Comparison of ENCODE assay signal across 1 cellular context in the genomic region with DNA sequence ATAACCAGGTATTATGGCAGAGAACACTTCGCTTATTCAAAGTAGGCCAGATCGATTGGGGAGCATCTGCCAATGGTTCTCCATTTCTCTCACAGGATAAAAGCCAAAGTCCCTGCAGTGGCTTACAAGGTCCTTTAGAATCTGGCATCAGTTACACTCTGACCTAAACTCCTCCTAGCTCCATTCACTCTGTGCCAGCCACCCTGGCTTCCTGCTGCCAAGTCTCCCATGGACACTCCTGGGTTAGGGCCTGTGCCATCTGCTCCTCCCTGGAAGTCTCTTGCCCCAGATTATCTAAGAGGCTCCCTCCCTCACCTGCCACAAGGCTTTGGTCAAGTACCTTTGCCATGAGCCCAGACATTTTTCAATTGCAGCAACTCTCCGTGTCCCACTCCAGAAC.
TF ChIP-seq lines count a peak whose summit lies in the region.

No MANE protein-coding gene starts in this region.

TF ChIP-seq in GM23338, 12 proteins besides CTCF, POLR2A, EP300 and RAD21 (continued from another document):
- TF ChIP-seq, protein P1, sequence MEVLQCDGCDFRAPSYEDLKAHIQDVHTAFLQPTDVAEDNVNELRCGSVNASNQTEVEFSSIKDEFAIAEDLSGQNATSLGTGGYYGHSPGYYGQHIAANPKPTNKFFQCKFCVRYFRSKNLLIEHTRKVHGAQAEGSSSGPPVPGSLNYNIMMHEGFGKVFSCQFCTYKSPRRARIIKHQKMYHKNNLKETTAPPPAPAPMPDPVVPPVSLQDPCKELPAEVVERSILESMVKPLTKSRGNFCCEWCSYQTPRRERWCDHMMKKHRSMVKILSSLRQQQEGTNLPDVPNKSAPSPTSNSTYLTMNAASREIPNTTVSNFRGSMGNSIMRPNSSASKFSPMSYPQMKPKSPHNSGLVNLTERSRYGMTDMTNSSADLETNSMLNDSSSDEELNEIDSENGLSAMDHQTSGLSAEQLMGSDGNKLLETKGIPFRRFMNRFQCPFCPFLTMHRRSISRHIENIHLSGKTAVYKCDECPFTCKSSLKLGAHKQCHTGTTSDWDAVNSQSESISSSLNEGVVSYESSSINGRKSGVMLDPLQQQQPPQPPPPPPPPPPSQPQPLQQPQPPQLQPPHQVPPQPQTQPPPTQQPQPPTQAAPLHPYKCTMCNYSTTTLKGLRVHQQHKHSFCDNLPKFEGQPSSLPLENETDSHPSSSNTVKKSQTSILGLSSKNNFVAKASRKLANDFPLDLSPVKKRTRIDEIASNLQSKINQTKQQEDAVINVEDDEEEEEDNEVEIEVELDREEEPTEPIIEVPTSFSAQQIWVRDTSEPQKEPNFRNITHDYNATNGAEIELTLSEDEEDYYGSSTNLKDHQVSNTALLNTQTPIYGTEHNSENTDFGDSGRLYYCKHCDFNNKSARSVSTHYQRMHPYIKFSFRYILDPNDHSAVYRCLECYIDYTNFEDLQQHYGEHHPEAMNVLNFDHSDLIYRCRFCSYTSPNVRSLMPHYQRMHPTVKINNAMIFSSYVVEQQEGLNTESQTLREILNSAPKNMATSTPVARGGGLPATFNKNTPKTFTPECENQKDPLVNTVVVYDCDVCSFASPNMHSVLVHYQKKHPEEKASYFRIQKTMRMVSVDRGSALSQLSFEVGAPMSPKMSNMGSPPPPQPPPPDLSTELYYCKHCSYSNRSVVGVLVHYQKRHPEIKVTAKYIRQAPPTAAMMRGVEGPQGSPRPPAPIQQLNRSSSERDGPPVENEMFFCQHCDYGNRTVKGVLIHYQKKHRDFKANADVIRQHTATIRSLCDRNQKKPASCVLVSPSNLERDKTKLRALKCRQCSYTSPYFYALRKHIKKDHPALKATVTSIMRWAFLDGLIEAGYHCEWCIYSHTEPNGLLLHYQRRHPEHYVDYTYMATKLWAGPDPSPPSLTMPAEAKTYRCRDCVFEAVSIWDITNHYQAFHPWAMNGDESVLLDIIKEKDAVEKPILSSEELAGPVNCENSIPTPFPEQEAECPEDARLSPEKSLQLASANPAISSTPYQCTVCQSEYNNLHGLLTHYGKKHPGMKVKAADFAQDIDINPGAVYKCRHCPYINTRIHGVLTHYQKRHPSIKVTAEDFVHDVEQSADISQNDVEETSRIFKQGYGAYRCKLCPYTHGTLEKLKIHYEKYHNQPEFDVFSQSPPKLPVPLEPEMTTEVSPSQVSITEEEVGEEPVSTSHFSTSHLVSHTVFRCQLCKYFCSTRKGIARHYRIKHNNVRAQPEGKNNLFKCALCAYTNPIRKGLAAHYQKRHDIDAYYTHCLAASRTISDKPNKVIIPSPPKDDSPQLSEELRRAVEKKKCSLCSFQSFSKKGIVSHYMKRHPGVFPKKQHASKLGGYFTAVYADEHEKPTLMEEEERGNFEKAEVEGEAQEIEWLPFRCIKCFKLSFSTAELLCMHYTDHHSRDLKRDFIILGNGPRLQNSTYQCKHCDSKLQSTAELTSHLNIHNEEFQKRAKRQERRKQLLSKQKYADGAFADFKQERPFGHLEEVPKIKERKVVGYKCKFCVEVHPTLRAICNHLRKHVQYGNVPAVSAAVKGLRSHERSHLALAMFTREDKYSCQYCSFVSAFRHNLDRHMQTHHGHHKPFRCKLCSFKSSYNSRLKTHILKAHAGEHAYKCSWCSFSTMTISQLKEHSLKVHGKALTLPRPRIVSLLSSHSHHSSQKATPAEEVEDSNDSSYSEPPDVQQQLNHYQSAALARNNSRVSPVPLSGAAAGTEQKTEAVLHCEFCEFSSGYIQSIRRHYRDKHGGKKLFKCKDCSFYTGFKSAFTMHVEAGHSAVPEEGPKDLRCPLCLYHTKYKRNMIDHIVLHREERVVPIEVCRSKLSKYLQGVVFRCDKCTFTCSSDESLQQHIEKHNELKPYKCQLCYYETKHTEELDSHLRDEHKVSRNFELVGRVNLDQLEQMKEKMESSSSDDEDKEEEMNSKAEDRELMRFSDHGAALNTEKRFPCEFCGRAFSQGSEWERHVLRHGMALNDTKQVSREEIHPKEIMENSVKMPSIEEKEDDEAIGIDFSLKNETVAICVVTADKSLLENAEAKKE (CRISPR knock-in tag; IDR thresholded peaks at IDR 0.05) = no peak
- no peak for TF ChIP-seq JUNB (IDR thresholded peaks at IDR 0.05; ENCODE audit: unreplicated experiment)
- TF ChIP-seq, protein P2, sequence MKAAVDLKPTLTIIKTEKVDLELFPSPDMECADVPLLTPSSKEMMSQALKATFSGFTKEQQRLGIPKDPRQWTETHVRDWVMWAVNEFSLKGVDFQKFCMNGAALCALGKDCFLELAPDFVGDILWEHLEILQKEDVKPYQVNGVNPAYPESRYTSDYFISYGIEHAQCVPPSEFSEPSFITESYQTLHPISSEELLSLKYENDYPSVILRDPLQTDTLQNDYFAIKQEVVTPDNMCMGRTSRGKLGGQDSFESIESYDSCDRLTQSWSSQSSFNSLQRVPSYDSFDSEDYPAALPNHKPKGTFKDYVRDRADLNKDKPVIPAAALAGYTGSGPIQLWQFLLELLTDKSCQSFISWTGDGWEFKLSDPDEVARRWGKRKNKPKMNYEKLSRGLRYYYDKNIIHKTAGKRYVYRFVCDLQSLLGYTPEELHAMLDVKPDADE (IDR thresholded peaks at IDR 0.05) = no peak
